ENCODE assay signal across 29 cellular contexts in genomic region chr3:60185161-60185560, GRCh38.
"Had no signal": no experiment of that assay in that cellular context is flagged by ENCODE, and none has a peak within 500 bp of the region (broad histone marks: within the 10 kb centered on the region; RNA-seq: fewer than 3 reads in every experiment).

No MANE protein-coding gene starts in this region.

- H3K27ac Mint-ChIP-seq: dendritic cell treated with granulocyte-macrophage colony-stimulating factor and Interleukin-4, amounts not matched to agents 40 ng/mL and 50 ng/mL, for 4 days; effector memory CD8-positive, alpha-beta T cell; endodermal cell had no signal

- ATAC-seq: effector memory CD8-positive, alpha-beta T cell; esophagus mucosa; foreskin keratinocyte; gastrocnemius medialis; gastroesophageal sphincter; heart left ventricle; heart right ventricle had no signal

- H3K9me3 ChIP-seq: colonic mucosa, esophagus muscularis mucosa, esophagus squamous epithelium, gastrocnemius medialis, gastroesophageal sphincter, heart left ventricle, heart right ventricle had no signal

- H3K4me3 Mint-ChIP-seq: dendritic cell treated with granulocyte-macrophage colony-stimulating factor and Interleukin-4, amounts not matched to agents 40 ng/mL and 50 ng/mL, for 4 days; effector memory CD8-positive, alpha-beta T cell; endodermal cell had no signal

- H3K27me3 Mint-ChIP-seq: dendritic cell treated with granulocyte-macrophage colony-stimulating factor and Interleukin-4, amounts not matched to agents 40 ng/mL and 50 ng/mL, for 4 days had no signal

- H3K27me3 ChIP-seq: colonic mucosa, dorsolateral prefrontal cortex, esophagus muscularis mucosa, esophagus squamous epithelium, foreskin keratinocyte, gastrocnemius medialis, gastroesophageal sphincter, heart left ventricle, heart right ventricle, hepatocyte had no signal

- H3K27ac ChIP-seq: colonic mucosa, coronary artery, dorsolateral prefrontal cortex, epithelial cell of prostate, esophagus muscularis mucosa, esophagus squamous epithelium, foreskin keratinocyte, gastrocnemius medialis, gastroesophageal sphincter, heart left ventricle, heart right ventricle, hepatocyte had no signal

- H3K4me3 ChIP-seq: colonic mucosa, coronary artery, dorsolateral prefrontal cortex, esophagus muscularis mucosa, esophagus squamous epithelium, gastrocnemius medialis, gastroesophageal sphincter, heart left ventricle, heart right ventricle, hepatocyte had no signal

- H3K79me2 ChIP-seq: hepatocyte had no signal

- H3K4me1 ChIP-seq: colonic mucosa, esophagus muscularis mucosa, esophagus squamous epithelium, foreskin keratinocyte, gastrocnemius medialis, gastroesophageal sphincter had no signal

- FAIRE-seq: endometrium, endothelial cell of umbilical vein, frontal cortex had no signal

- H3K4me2 ChIP-seq: hepatocyte had no signal

- DNase-seq: colonic mucosa; cortex of kidney; dermis blood vessel endothelial cell; dorsolateral prefrontal cortex; effector CD8-positive, alpha-beta T cell; effector memory CD4-positive, alpha-beta T cell; effector memory CD8-positive, alpha-beta T cell; endodermal cell; erythroblast; esophagus squamous epithelium; foreskin fibroblast; foreskin keratinocyte; foreskin melanocyte; gastrocnemius medialis; glutamatergic neuron; head of caudate nucleus; heart left ventricle; heart right ventricle; hippocampal formation had no signal

- H3K36me3 ChIP-seq: colonic mucosa, esophagus muscularis mucosa, esophagus squamous epithelium, gastrocnemius medialis, gastroesophageal sphincter, heart left ventricle, heart right ventricle had no signal

- H3K9me3 Mint-ChIP-seq: dendritic cell treated with granulocyte-macrophage colony-stimulating factor and Interleukin-4, amounts not matched to agents 40 ng/mL and 50 ng/mL, for 4 days; effector memory CD8-positive, alpha-beta T cell; endodermal cell had no signal

- H2AFZ ChIP-seq: hepatocyte had no signal
